ENCODE assay signal across 21 cellular contexts in the genomic region with DNA sequence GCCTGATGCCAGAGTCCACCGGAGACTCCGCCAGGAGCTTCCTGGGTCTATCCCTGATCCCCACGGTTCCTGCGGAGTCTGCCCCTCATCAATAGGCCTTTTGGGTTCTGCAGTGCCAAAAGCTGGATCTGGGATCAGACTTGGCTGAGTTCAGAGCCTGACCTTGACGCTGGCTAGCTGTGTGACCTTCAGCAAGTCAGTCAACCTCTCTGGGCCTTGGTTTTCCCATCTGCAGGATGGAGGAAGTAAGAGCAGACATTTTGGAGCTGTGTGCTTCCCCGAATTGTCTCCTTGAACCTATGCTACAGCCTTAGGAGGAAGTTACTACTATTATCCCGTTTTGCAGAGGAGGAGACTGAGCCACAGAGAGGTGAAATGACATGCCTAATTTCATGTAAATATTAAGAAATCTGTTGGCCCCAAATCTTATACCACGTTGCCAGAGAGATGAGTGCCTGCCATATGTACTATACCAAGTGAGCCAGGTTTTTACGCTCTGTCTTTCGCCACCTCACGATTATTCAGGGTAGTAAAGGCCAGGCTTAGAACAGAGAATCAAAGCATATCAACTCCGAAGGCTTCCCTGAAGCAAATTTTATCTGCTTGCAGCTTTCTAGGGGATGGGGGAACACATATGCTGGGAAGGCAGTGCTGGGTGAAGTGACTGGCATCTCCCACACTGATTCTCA.
A peak's percentile ranks its signal among the peaks of the same experiment; 100 is the strongest.
DNase-seq lines count a peak whose midpoint lies in the region; ATAC-seq, FAIRE-seq and TF ChIP-seq lines count a peak whose summit lies in the region.
"Had no signal": no experiment of that assay in that cellular context is flagged by ENCODE, and none has a peak within 500 bp of the region (broad histone marks: within the 10 kb centered on the region; RNA-seq: fewer than 3 reads in every experiment).

No MANE protein-coding gene starts in this region.

- DNase-seq in HepG2 (ENCODE audit: low spot score) (no peak), right lobe of liver (no peak), dorsolateral prefrontal cortex (no peak), type B pancreatic cell (ENCODE audit: extremely low spot score, unreplicated experiment) (no peak), transverse colon (no peak), dedifferentiated amniotic fluid mesenchymal stem cell (ENCODE audit: extremely low spot score) (no peak)
- DNase-seq: activated CD4-positive, alpha-beta T cell treated with anti-CD3 and anti-CD28 coated beads, Interleukin-2, amount 50 U/mL, for 1 hour; activated naive CD4-positive, alpha-beta T cell; cortex of kidney; DMS79; erythroblast; KBM-7; MV-4-11; NCI-H187 treated with DMSO at 0.1 percent for 48 hours had no signal

- H3K4me3 ChIP-seq in HepG2 (replicated peaks in 1 of 3; ENCODE audit: insufficient read depth in 1 of 3, low read depth in 2 of 3, low read length in 3 of 3) (no peak overlapping the region), right lobe of liver (no peak overlapping the region), dorsolateral prefrontal cortex (peak overlapping the region in 54 of 59 donors; percentile 8 to 74 (median 58)), transverse colon (peak overlapping the region in 1 of 4 donors; percentile 39)
- H3K4me3 ChIP-seq: A549, body of pancreas had no signal

- no peaks in the 10 kb centered on the region for H3K79me2 ChIP-seq in HepG2 (ENCODE audit: insufficient read depth, low read length)

- H2AFZ ChIP-seq in HepG2 (ENCODE audit: low read length): no peak overlapping the region

- H3K4me3 Mint-ChIP-seq in nephron (peak overlapping the region; percentile 43 to 72 (median 49)), type B pancreatic cell (peak overlapping the region; percentile 81)

- no peaks in the 10 kb centered on the region for H4K20me1 ChIP-seq in HepG2 (ENCODE audit: insufficient read depth, low read length)

- H3K4me2 ChIP-seq in HepG2 (ENCODE audit: low read depth, low read length): no peak overlapping the region
- H3K4me2 ChIP-seq: A549 had no signal

- H3K4me1 ChIP-seq in HepG2 (ENCODE audit: insufficient read depth, low read length) (no peaks in the 10 kb centered on the region), right lobe of liver (peaks cover 0 to 8% (median 0%) of the 10 kb centered on the region in 4 donors), transverse colon (peaks cover 0 to 18% (median 2%) of the 10 kb centered on the region in 4 donors)

- CTCF ChIA-PET in HepG2 (lab: Yijun Ruan, JAX; ENCODE audit: low intra/inter-chr PET ratio, low total read pairs): no interaction called here

- no peak for FAIRE-seq in HepG2 (lab: Jason Lieb, UNC)
- FAIRE-seq: A549 had no signal

- H3K27me3 ChIP-seq in HepG2 (ENCODE audit: control insufficient read depth in 1 of 2, insufficient read depth in 2 of 2, low read length in 2 of 2): no peaks in the 10 kb centered on the region
- no peaks in the 10 kb centered on the region for H3K27me3 ChIP-seq in right lobe of liver
- H3K27me3 ChIP-seq in dorsolateral prefrontal cortex: no peaks in the 10 kb centered on the region
- H3K27me3 ChIP-seq in transverse colon: peaks cover 9% of the 10 kb centered on the region
- H3K27me3 ChIP-seq: body of pancreas, thyroid gland had no signal

- no peak for TF ChIP-seq POLR2A in HepG2 (IDR thresholded peaks at IDR 0.05; ENCODE audit: insufficient read depth in 1 of 2, low read depth in 2 of 2, low read length in 2 of 2)
- no peak for TF ChIP-seq POLR2A in right lobe of liver (IDR thresholded peaks at IDR 0.05)
- no peak for TF ChIP-seq POLR2A in transverse colon (IDR thresholded peaks at IDR 0.05)

- POLR2A ChIA-PET in HepG2 (lab: Yijun Ruan, JAX): no interaction called here

- WGBS in HepG2 (ENCODE audit: low lambda C conversion rate): 46% methylated on average over 11 of the region's 12 CpGs
- 80% methylated on average over 9 of the region's 12 CpGs for WGBS in right lobe of liver (ENCODE audit: insufficient coverage, low coverage, low lambda C conversion rate, missing lambda C conversion rate)
- WGBS in transverse colon (ENCODE audit: low coverage in 1 of 2), 2 donors: 62 to 82% methylated on average over 4 to 12 of the region's 12 CpGs

- intact Hi-C loops in HepG2 (cut with micrococcal nuclease; ENCODE audit: unreplicated experiment): no loop called here
- intact Hi-C loops in right lobe of liver (cut with DNase I): no loop called here
- intact Hi-C loops in dorsolateral prefrontal cortex (cut with DNase I): no loop called here
- intact Hi-C loops in transverse colon (cut with DNase I; ENCODE audit: low total_unique reads): no loop called here

- peaks cover 62% of the 10 kb centered on the region for H3K4me1 Mint-ChIP-seq in nephron
- peaks cover 40% of the 10 kb centered on the region for H3K4me1 Mint-ChIP-seq in type B pancreatic cell (ENCODE audit: unreplicated experiment)

- H3K27ac ChIP-seq in HepG2 (ENCODE audit: extremely low read length, insufficient read depth, low read length) (no peak overlapping the region), right lobe of liver (no peak overlapping the region), dorsolateral prefrontal cortex (peak overlapping the region in 35 of 59 donors; percentile 1 to 88 (median 60)), transverse colon (no peak overlapping the region)
- H3K27ac ChIP-seq: A549, body of pancreas, gastroesophageal sphincter, RWPE1 had no signal

- H3K27ac Mint-ChIP-seq in nephron: peak overlapping the region; percentile 5 to 89 (median 65)
- peak overlapping the region; percentile 65 for H3K27ac Mint-ChIP-seq in type B pancreatic cell

- no peak for ATAC-seq in HepG2
- ATAC-seq in right lobe of liver: no peak
- ATAC-seq in GM21528 (IDR thresholded peaks at IDR 0.05; ENCODE audit: low FRiP score, unreplicated experiment): no peak

- H3K9ac ChIP-seq in HepG2 (ENCODE audit: insufficient read depth, low read depth, low read length): no peak overlapping the region

- peaks cover 5% of the 10 kb centered on the region for H3K27me3 Mint-ChIP-seq in nephron (ENCODE audit: low read depth)
- no peaks in the 10 kb centered on the region for H3K27me3 Mint-ChIP-seq in type B pancreatic cell

- peaks cover 3% of the 10 kb centered on the region; the same call in 1 of the 2 replicates for H3K9me3 ChIP-seq in HepG2 (ENCODE audit: low read length)
- H3K9me3 ChIP-seq in right lobe of liver: no peaks in the 10 kb centered on the region
- no peaks in the 10 kb centered on the region for H3K9me3 ChIP-seq in transverse colon
- H3K9me3 ChIP-seq: A549, body of pancreas, thyroid gland had no signal

- no TSS peak for BruUV-seq in HepG2 (replicated peaks; lab: Mats Ljungman, UMichigan)

- H3K36me3 ChIP-seq in HepG2 (replicated peaks in 1 of 2; ENCODE audit: control insufficient read depth in 1 of 2, insufficient read depth in 2 of 2, low read length in 2 of 2) (no peaks in the 10 kb centered on the region), right lobe of liver (no peaks in the 10 kb centered on the region), transverse colon (no peaks in the 10 kb centered on the region)
- H3K36me3 ChIP-seq: gastroesophageal sphincter, thyroid gland had no signal

- H3K9me3 Mint-ChIP-seq in nephron: no peaks in the 10 kb centered on the region
- H3K9me3 Mint-ChIP-seq in type B pancreatic cell: no peaks in the 10 kb centered on the region

- no peak for TF ChIP-seq RAD21 in HepG2 (CRISPR knock-in tag; IDR thresholded peaks at IDR 0.05)

- in situ Hi-C loops in HepG2 (cut with HindIII; ENCODE audit: extremely low pct_ligation_motif_present, low pct_unique_long_range_greater_than_20kb) (no loop called here), transverse colon (cut with MboI; ENCODE audit: low pct_ligation_motif_present in 1 of 4, low pct_unique_long_range_greater_than_20kb in 1 of 4, low sequenced_read_pairs in 3 of 4) (no loop called here)

- no peaks in the 10 kb centered on the region for H3K36me3 Mint-ChIP-seq in nephron (ENCODE audit: low read depth)
- H3K36me3 Mint-ChIP-seq in type B pancreatic cell: no peaks in the 10 kb centered on the region

- no peak for TF ChIP-seq EP300 in HepG2 (IDR thresholded peaks at IDR 0.05; ENCODE audit: low read depth in 2 of 2, low read length in 2 of 2)
- TF ChIP-seq EP300 in HepG2 (CRISPR knock-in tag; IDR thresholded peaks at IDR 0.05; ENCODE audit: borderline replicate concordance): no peak
- no peak for TF ChIP-seq EP300 in transverse colon (IDR thresholded peaks at IDR 0.05; ENCODE audit: low read depth)

- TF ChIP-seq CTCF in HepG2 (CRISPR knock-in tag; IDR thresholded peaks at IDR 0.05) (no peak), right lobe of liver (IDR thresholded peaks at IDR 0.05) (no peak), dorsolateral prefrontal cortex (IDR thresholded peaks at IDR 0.05 in 54 of 56, conservative IDR thresholded peaks at IDR 0.05 in 2 of 56; ENCODE audit: low read depth in 1 of 56, partially characterized antibody in 56 of 56) (no peak), nephron (IDR thresholded peaks at IDR 0.05; ENCODE audit: unreplicated experiment in 3 of 3) (no peak), type B pancreatic cell (conservative IDR thresholded peaks at IDR 0.05) (no peak), transverse colon (IDR thresholded peaks at IDR 0.05) (no peak)

TF ChIP-seq in HepG2, 621 proteins besides CTCF, POLR2A, EP300 and RAD21:
- TF ChIP-seq ZNF768 (CRISPR knock-in tag; IDR thresholded peaks at IDR 0.05) (peak; percentile 90), ZBTB8A (CRISPR knock-in tag; IDR thresholded peaks at IDR 0.05; ENCODE audit: borderline replicate concordance, low read depth) (no peak), SSRP1 (CRISPR knock-in tag; IDR thresholded peaks at IDR 0.05) (no peak)

Comparison
In these comparisons a context has a peak if more than half of its experiments do, and no peak if none do; other contexts are left out.
1. H3K27ac ChIP-seq: peak in dorsolateral prefrontal cortex (35 of 59); none in HepG2 (single experiment), right lobe of liver (0 of 3) and transverse colon (0 of 4).
2. H3K4me3 ChIP-seq: peak in dorsolateral prefrontal cortex (54 of 59); none in HepG2 (0 of 3) and right lobe of liver (0 of 3).